Comparison of ENCODE assay signal across 1 cellular context in genomic region chr16:67088551-67088950, GRCh38.
TF ChIP-seq lines count a peak whose summit lies in the region.

No MANE protein-coding gene starts in this region.

TF ChIP-seq in GM23338, 12 proteins besides CTCF, POLR2A, EP300 and RAD21 (continued from another document):
- TF ChIP-seq REST (IDR thresholded peaks at IDR 0.05; ENCODE audit: unreplicated experiment), result no peak
- TF ChIP-seq ETS1 (IDR thresholded peaks at IDR 0.05), result no peak
- TF ChIP-seq EZH2phosphoT487 (IDR thresholded peaks at IDR 0.05; ENCODE audit: unreplicated experiment), result no peak
- TF ChIP-seq JUNB (IDR thresholded peaks at IDR 0.05; ENCODE audit: unreplicated experiment), result no peak
- TF ChIP-seq ZNF331 (CRISPR knock-in tag; IDR thresholded peaks at IDR 0.05; ENCODE audit: low read depth), result no peak
